5 cellular contexts compared by ENCODE assay signal in the genomic region with DNA sequence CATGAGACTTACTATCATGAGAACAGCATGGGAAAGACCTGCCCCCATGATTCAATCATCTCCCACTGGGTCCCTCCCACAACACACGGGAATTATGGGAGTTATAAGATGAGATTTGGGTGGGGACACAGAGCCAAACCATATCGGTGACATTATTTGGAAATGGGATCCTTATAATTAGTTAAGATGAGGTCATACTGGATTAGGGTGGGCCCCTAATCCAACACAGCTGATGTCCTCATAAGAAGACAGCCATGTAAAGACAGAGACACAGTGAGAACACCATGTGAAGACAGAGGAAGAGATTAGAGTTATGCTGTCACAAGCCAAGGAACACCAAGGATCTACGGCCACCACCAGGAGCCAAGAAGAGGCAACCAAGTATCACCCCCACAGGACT.
"Had no signal": no experiment of that assay in that cellular context is flagged by ENCODE, and none has a peak within 500 bp of the region (broad histone marks: within the 10 kb centered on the region; RNA-seq: fewer than 3 reads in every experiment).

No MANE protein-coding gene starts in this region.

- DNase-seq: MV-4-11, NCI-H1436 treated with DMSO at 0.1 percent for 48 hours, RPMI8226 had no signal

- H3K27ac ChIP-seq: KMS-11 had no signal

- H3K4me3 ChIP-seq: K562 had no signal
